10 cellular contexts compared by ENCODE assay signal in genomic region chr6:85403331-85404015, GRCh38. TPM values are rescaled to one million over a fixed set of nuclear protein-coding genes. Genes with fewer than 3 reads are reported as not detected.
DNase-seq lines count a peak whose midpoint lies in the region; ATAC-seq and TF ChIP-seq lines count a peak whose summit lies in the region.
"Had no signal": no experiment of that assay in that cellular context is flagged by ENCODE, and none has a peak within 500 bp of the region (broad histone marks: within the 10 kb centered on the region; RNA-seq: fewer than 3 reads in every experiment).

No MANE protein-coding gene starts in this region.

- no peaks in the 10 kb centered on the region for H3K36me3 Mint-ChIP-seq in GM23338 (ENCODE audit: low read depth)

- H3K27me3 Mint-ChIP-seq in GM23338 (ENCODE audit: insufficient read depth, low read depth, poor library complexity) = peaks cover 3% of the 10 kb centered on the region

- DNase-seq in GM23338 (ENCODE audit: low spot score) (peak; percentile 61), RKO (ENCODE audit: low spot score) (peak; percentile 58), esophagus squamous epithelium (lab: John Stamatoyannopoulos, UW) (no peak), sciatic nerve (ENCODE audit: low spot score) (no peak), NCI-H2196 (lab: John Stamatoyannopoulos, UW; ENCODE audit: unreplicated experiment) (no peak), NCI-H2081 (lab: John Stamatoyannopoulos, UW) (no peak)
- no peak for DNase-seq in activated CD4-positive, alpha-beta T cell treated with anti-CD3 and anti-CD28 coated beads for 48 hours
- DNase-seq: NCI-H2171 treated with DMSO at 0.1 percent for 48 hours had no signal

- H3K4me1 Mint-ChIP-seq in GM23338 = peaks cover 45% of the 10 kb centered on the region

- no peaks in the 10 kb centered on the region for H3F3A ChIP-seq in GM23338 (replicated peaks; ENCODE audit: low read depth)

- H2AFZ ChIP-seq in GM23338 = no peak overlapping the region

- no peaks in the 10 kb centered on the region for H4K20me1 ChIP-seq in GM23338 (replicated peaks; ENCODE audit: insufficient read depth)

- WGBS in esophagus squamous epithelium, 2 donors = 43 to 52% methylated on average over 2 of the region's 2 CpGs

- H3K4me3 ChIP-seq in GM23338 = no peak overlapping the region
- H3K4me3 ChIP-seq in esophagus squamous epithelium = no peak overlapping the region
- H3K4me3 ChIP-seq: cardiac muscle cell had no signal

- no peaks in the 10 kb centered on the region for H3K27me3 ChIP-seq in GM23338 (ENCODE audit: insufficient read depth)
- no peaks in the 10 kb centered on the region for H3K27me3 ChIP-seq in esophagus squamous epithelium
- H3K27me3 ChIP-seq: cardiac muscle cell had no signal

- H3K4me3 Mint-ChIP-seq in GM23338 = no peak overlapping the region

- peak overlapping the region; percentile 50; the same call in 1 of the 2 replicates for H3K27ac Mint-ChIP-seq in GM23338

- TF ChIP-seq CTCF in GM23338 (conservative IDR thresholded peaks at IDR 0.05; ENCODE audit: low read depth in 2 of 2) (no peak), esophagus squamous epithelium (IDR thresholded peaks at IDR 0.05) (no peak)

- intact Hi-C loops in esophagus squamous epithelium (cut with DNase I) (no loop called here), sciatic nerve (cut with DNase I) (no loop called here)

- H3K4me2 ChIP-seq in GM23338 = peak overlapping the region; percentile 52; the same call in 1 of the 2 replicates

- H3K27ac ChIP-seq in GM23338 (ENCODE audit: low read depth) (no peak overlapping the region; the same call in 1 of the 2 replicates), esophagus squamous epithelium (peak overlapping the region; percentile 47 to 78 (median 75))
- H3K27ac ChIP-seq: cardiac muscle cell had no signal

- H3K36me3 ChIP-seq in GM23338 (ENCODE audit: insufficient read depth) (no peaks in the 10 kb centered on the region), esophagus squamous epithelium (no peaks in the 10 kb centered on the region)
- H3K36me3 ChIP-seq: cardiac muscle cell had no signal

- H3K4me1 ChIP-seq in GM23338 (ENCODE audit: insufficient read depth) = peaks cover 27% of the 10 kb centered on the region
- peaks cover 21 to 53% (median 28%) of the 10 kb centered on the region in 3 donors for H3K4me1 ChIP-seq in esophagus squamous epithelium

- ATAC-seq in GM23338 (peak; percentile 72), sciatic nerve (peak; percentile 40), GM21528 (IDR thresholded peaks at IDR 0.05; ENCODE audit: low FRiP score, unreplicated experiment) (no peak)

- no peaks in the 10 kb centered on the region; the same call in 1 of the 2 replicates for H3K9me2 ChIP-seq in GM23338 (ENCODE audit: insufficient read depth)

- H3K79me2 ChIP-seq in GM23338 (replicated peaks; ENCODE audit: insufficient read depth) = no peaks in the 10 kb centered on the region

- no peaks in the 10 kb centered on the region for H3K9me3 Mint-ChIP-seq in GM23338

- TF ChIP-seq POLR2A in esophagus squamous epithelium (IDR thresholded peaks at IDR 0.05) = no peak

- H3K9me3 ChIP-seq in esophagus squamous epithelium = no peaks in the 10 kb centered on the region

TF ChIP-seq in GM23338, 12 proteins besides CTCF, POLR2A, EP300 and RAD21:
- TF ChIP-seq ETS1 (IDR thresholded peaks at IDR 0.05) = no peak
- TF ChIP-seq STAT1 (IDR thresholded peaks at IDR 0.05; ENCODE audit: unreplicated experiment) = no peak
TF ChIP-seq in GM23338: peak in this region for 0.

RNA-seq across cellular contexts. Expression of gene NT5E, which starts 46.4 kb away (rescaled TPM):
- total RNA-seq in GM23338 (2014; rRNA removed; shearing (Covaris generic)) = 0.50 and 1.5 TPM in 2 replicates
- 0.18 and 0.23 TPM in 2 replicates for polyA plus RNA-seq in GM23338 (2016; fragmentation: Nextera tagmentation; extraction: Ambion mirVana)
- total RNA-seq in esophagus squamous epithelium (1 to 10 TPM in 3 of 4 donors, under 1 TPM in 1; 0.68 to 6.7 (median 3.2) TPM), sciatic nerve (52.7 TPM)

Comparison
In these comparisons a context has a peak if more than half of its experiments do, and no peak if none do; other contexts are left out.
1. DNase-seq: peak in GM23338 (single experiment) and RKO (single experiment); none in esophagus squamous epithelium (single experiment), sciatic nerve (single experiment), NCI-H2196 (single experiment), activated CD4-positive, alpha-beta T cell treated with anti-CD3 and anti-CD28 coated beads for 48 hours (single experiment) and NCI-H2081 (0 of 2).